ENCODE assay signal across 8 cellular contexts in the genomic region with DNA sequence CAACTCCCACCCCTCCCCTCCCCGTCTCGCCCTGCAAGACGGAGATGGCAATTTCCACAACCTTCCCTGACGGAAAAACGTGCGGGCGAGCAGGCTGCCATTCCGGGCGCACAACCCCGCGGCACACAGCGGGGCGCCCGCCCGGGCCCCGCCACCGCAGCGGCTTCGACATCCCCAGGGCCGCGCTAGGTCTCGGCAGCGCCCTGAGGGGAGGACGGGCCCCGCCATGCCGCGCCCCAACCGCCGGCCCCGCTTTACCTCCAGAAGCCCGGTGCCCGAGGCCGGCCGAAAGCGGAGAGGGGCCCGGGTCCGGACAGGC. TPM values are rescaled to one million over a fixed set of nuclear protein-coding genes. Genes with fewer than 3 reads are reported as not detected.
DNase-seq lines count a peak whose midpoint lies in the region; ATAC-seq and TF ChIP-seq lines count a peak whose summit lies in the region.

No MANE protein-coding gene starts in this region.

- peaks cover 3 to 5% (median 3%) of the 10 kb centered on the region in 3 donors for H3K9me3 Mint-ChIP-seq in T-cell

- peak overlapping the region; percentile 78 to 82 (median 78) for H3K4me3 Mint-ChIP-seq in T-cell

- peak overlapping the region; percentile 96 for H2AFZ ChIP-seq in parathyroid adenoma

- H3K27me3 ChIP-seq in parathyroid adenoma (ENCODE audit: control insufficient read depth, insufficient read depth, low read length): no peaks in the 10 kb centered on the region

- H3K4me3 ChIP-seq in HFF-Myc (replicated peaks; ENCODE audit: low read depth, low read length) (peak overlapping the region; percentile 50), foreskin fibroblast (ENCODE audit: low read depth in 1 of 2, low read length in 2 of 2) (peak overlapping the region; percentile 43 to 66), parathyroid adenoma (ENCODE audit: low read depth, low read length) (peak overlapping the region; percentile 78)

- peak overlapping the region; percentile 70 for H3K4me2 ChIP-seq in parathyroid adenoma (ENCODE audit: low read length)

- H3K27me3 Mint-ChIP-seq in T-cell: no peaks in the 10 kb centered on the region

- POLR2A ChIA-PET in T-cell (lab: Charles Lee): interaction anchor here in 1 of 2 donors (0.6 kb wide), 1 partner anchor 450 kb away, joined by 4 read pairs; no protein-coding TSS in a partner anchor

- TF ChIP-seq CTCF in HFF-Myc (IDR thresholded peaks at IDR 0.05; ENCODE audit: low read depth, low read length, missing control alignments): no peak
- TF ChIP-seq CTCF in foreskin fibroblast (IDR thresholded peaks at IDR 0.05; ENCODE audit: low read depth, low read length): no peak
- TF ChIP-seq CTCF in parathyroid adenoma (IDR thresholded peaks at IDR 0.05): no peak

- ATAC-seq in T-cell (replicated peaks in 1 of 4) (peak; percentile 46 to 63 (median 62)), HG03457 (IDR thresholded peaks at IDR 0.05; ENCODE audit: unreplicated experiment) (no peak)

- H3K9ac ChIP-seq in parathyroid adenoma: peak overlapping the region; percentile 47

- H3K4me1 ChIP-seq in parathyroid adenoma: peaks cover 7% of the 10 kb centered on the region

- H3K36me3 ChIP-seq in parathyroid adenoma (ENCODE audit: control insufficient read depth, insufficient read depth, low read length): no peaks in the 10 kb centered on the region

- H3K4me1 Mint-ChIP-seq in T-cell: peaks cover 40 to 51% (median 46%) of the 10 kb centered on the region in 3 donors

- H3K79me2 ChIP-seq in parathyroid adenoma: peaks cover under 1% of the 10 kb centered on the region

- DNase-seq in ELF-1 (ENCODE audit: low read depth, low spot score): peak; percentile 35
- DNase-seq in HFF-Myc (ENCODE audit: extremely low read depth, low read depth): no peak
- peak in 3 of 34 experiments; percentile 15 to 40 (median 19) for DNase-seq in T-cell
- DNase-seq in foreskin fibroblast: peak in 1 of 2 donors; percentile 40
- DNase-seq in effector CD4-positive, alpha-beta T cell: no peak
- no peak for DNase-seq in SHP77 (lab: John Stamatoyannopoulos, UW)

- H3K36me3 Mint-ChIP-seq in T-cell: peaks cover 3% of the 10 kb centered on the region

- no peaks in the 10 kb centered on the region for H3K9me3 ChIP-seq in parathyroid adenoma (ENCODE audit: control insufficient read depth, low read length)

- CTCF ChIA-PET in T-cell (lab: Charles Lee): interaction anchor here in 1 of 2 donors (0.7 to 0.9 kb wide), 2 partner anchors 45 to 284 kb away, joined by 3 to 4 read pairs; no protein-coding TSS in a partner anchor

- H3K27ac ChIP-seq in parathyroid adenoma: peak overlapping the region; percentile 73

- H3K27ac Mint-ChIP-seq in T-cell: peak overlapping the region in 1 of 2 donors; percentile 62

RNA-seq across cellular contexts. Expression of a gene that starts 0.5 kb away (rescaled TPM):
- total RNA-seq in T-cell: 10 to 100 TPM; 28.6 to 31.3 (median 29.7) TPM

RNA-seq across cellular contexts. Expression of a gene that starts 18.1 kb away (rescaled TPM):
- total RNA-seq in T-cell: under 1 TPM; 0.30 to 0.66 (median 0.50) TPM
